ENCODE assay signal across 15 cellular contexts in genomic region chr6:2744778-2745177, GRCh38. TPM values are rescaled to one million over a fixed set of nuclear protein-coding genes. Genes with fewer than 3 reads are reported as not detected.
DNase-seq lines count a peak whose midpoint lies in the region; ATAC-seq and TF ChIP-seq lines count a peak whose summit lies in the region.
"Had no signal": no experiment of that assay in that cellular context is flagged by ENCODE, and none has a peak within 500 bp of the region (broad histone marks: within the 10 kb centered on the region; RNA-seq: fewer than 3 reads in every experiment).

No MANE protein-coding gene starts in this region.

- intact Hi-C loops in heart right ventricle (cut with DNase I), result loop anchor here in 3 of 10 donors (5.0 to 10.0 kb wide), 2 partner anchors 110 to 1147 kb away; no protein-coding TSS in a partner anchor
- intact Hi-C loops in left ventricle myocardium superior (cut with micrococcal nuclease), result no loop called here
- intact Hi-C loops in Panc1 (cut with micrococcal nuclease; ENCODE audit: unreplicated experiment), result loop anchor here (2.0 kb wide), 1 partner anchor 1148 kb away; no protein-coding TSS in a partner anchor
- intact Hi-C loops in gastrocnemius medialis (cut with DNase I; ENCODE audit: low total_unique reads), result loop anchor here (5.0 kb wide), 1 partner anchor 112 kb away; no protein-coding TSS in a partner anchor

- H3K27me3 ChIP-seq in heart right ventricle, result no peaks in the 10 kb centered on the region
- H3K27me3 ChIP-seq in Panc1 (ENCODE audit: control insufficient read depth, insufficient read depth, low read length), result no peaks in the 10 kb centered on the region
- no peaks in the 10 kb centered on the region for H3K27me3 ChIP-seq in right atrium auricular region
- H3K27me3 ChIP-seq in gastrocnemius medialis, result no peaks in the 10 kb centered on the region

- TF ChIP-seq CTCF in heart right ventricle (IDR thresholded peaks at IDR 0.05) (no peak), Panc1 (IDR thresholded peaks at IDR 0.05) (0 out of 2 replicates have a peak, but pooled peaks have one; percentile 25), right atrium auricular region (IDR thresholded peaks at IDR 0.05) (no peak), gastrocnemius medialis (IDR thresholded peaks at IDR 0.05 in 4 of 5, conservative IDR thresholded peaks at IDR 0.05 in 1 of 5) (no peak)

- DNase-seq in heart right ventricle (no peak), left ventricle myocardium superior (no peak), Panc1 (ENCODE audit: low read depth, low spot score) (no peak), right atrium auricular region (ENCODE audit: low spot score) (no peak), gastrocnemius medialis (no peak), GOT3 (lab: John Stamatoyannopoulos, UW) (no peak), DMS79 treated with DMSO at 0.1 percent for 48 hours (lab: John Stamatoyannopoulos, UW) (no peak), NCI-H1092 (lab: John Stamatoyannopoulos, UW) (no peak)
- DNase-seq: GDM1, NCI-H1417 treated with DMSO at 0.1 percent for 48 hours, NCI-H187 treated with DMSO at 0.1 percent for 48 hours, NCI-H226, OCI-M1 had no signal

- TF ChIP-seq POLR2A in gastrocnemius medialis (IDR thresholded peaks at IDR 0.05), result no peak

- H3K9me3 ChIP-seq in heart right ventricle (no peaks in the 10 kb centered on the region), Panc1 (ENCODE audit: control insufficient read depth, insufficient read depth, low read depth, low read length) (no peaks in the 10 kb centered on the region), right atrium auricular region (no peaks in the 10 kb centered on the region), gastrocnemius medialis (no peaks in the 10 kb centered on the region)
- H3K9me3 ChIP-seq: A549 had no signal

- H3K27ac ChIP-seq in heart right ventricle, result peak overlapping the region in 9 of 10 donors; percentile 43 to 85 (median 82)
- no peak overlapping the region for H3K27ac ChIP-seq in Panc1 (ENCODE audit: low read length)
- H3K27ac ChIP-seq in right atrium auricular region, result peak overlapping the region; percentile 70 to 85
- H3K27ac ChIP-seq in gastrocnemius medialis, result peak overlapping the region; percentile 38 to 76 (median 68)
- H3K27ac ChIP-seq: A549, RWPE1 had no signal

- in situ Hi-C loops in Panc1 (cut with HindIII; ENCODE audit: low pct_unique_long_range_greater_than_20kb, low sequenced_read_pairs), result no loop called here
- in situ Hi-C loops in gastrocnemius medialis (cut with MboI; ENCODE audit: low sequenced_read_pairs in 4 of 4), result loop anchor here in 1 of 4 donors (25.0 kb wide), 1 partner anchor 1157 kb away; no protein-coding TSS in a partner anchor

- peaks cover 0 to 34% (median 13%) of the 10 kb centered on the region in 9 donors for H3K4me1 ChIP-seq in heart right ventricle
- no peaks in the 10 kb centered on the region for H3K4me1 ChIP-seq in Panc1 (ENCODE audit: control insufficient read depth, insufficient read depth, low read length)
- H3K4me1 ChIP-seq in right atrium auricular region, result peaks cover 0 to 24% of the 10 kb centered on the region in 2 donors
- H3K4me1 ChIP-seq in gastrocnemius medialis, result peaks cover 32 to 33% of the 10 kb centered on the region in 2 donors
- H3K4me1 ChIP-seq: A549 had no signal

- no peaks in the 10 kb centered on the region for H3K36me3 ChIP-seq in heart right ventricle
- no peaks in the 10 kb centered on the region for H3K36me3 ChIP-seq in Panc1 (ENCODE audit: control insufficient read depth, insufficient read depth, low read length)
- H3K36me3 ChIP-seq in right atrium auricular region, result no peaks in the 10 kb centered on the region
- no peaks in the 10 kb centered on the region for H3K36me3 ChIP-seq in gastrocnemius medialis

- BruUV-seq in Panc1 (replicated peaks; lab: Mats Ljungman, UMichigan), result no TSS peak

- CTCF ChIA-PET in Panc1 (lab: Charles Lee), result no interaction called here

- ATAC-seq in heart right ventricle (no peak), left ventricle myocardium superior (no peak), Panc1 (no peak), gastrocnemius medialis (no peak)

- POLR2A ChIA-PET in Panc1 (lab: Charles Lee), result no interaction called here

- no peak overlapping the region for H3K4me3 ChIP-seq in heart right ventricle
- H3K4me3 ChIP-seq in Panc1 (ENCODE audit: low read depth in 2 of 2, low read length in 2 of 2), result no peak overlapping the region
- peak overlapping the region in 1 of 2 donors; percentile 36 for H3K4me3 ChIP-seq in right atrium auricular region
- peak overlapping the region in 3 of 4 donors; percentile 2 to 56 (median 21) for H3K4me3 ChIP-seq in gastrocnemius medialis
- H3K4me3 ChIP-seq: A549 had no signal

- WGBS in heart right ventricle, 2 donors, result 86 to 93% methylated on average over 8 of the region's 8 CpGs

RNA-seq across cellular contexts. Expression of gene MYLK4, which starts 5.9 kb away (rescaled TPM):
- total RNA-seq in heart right ventricle (1 to 10 TPM in 4 of 10 donors, under 1 TPM in 6; 0.42 to 2.5 (median 0.98) TPM), left ventricle myocardium superior (2.5 TPM), Panc1 (2021; ENCODE audit: unreplicated experiment) (0.85 TPM), right atrium auricular region (1 to 10 TPM; 1.0 to 3.6 TPM), gastrocnemius medialis (10 to 100 TPM in 3 of 4 donors, 1 to 10 TPM in 1; 2.4 to 46.7 (median 26.9) TPM)
- polyA plus RNA-seq in heart right ventricle, result under 1 TPM; 0.13 to 0.88 TPM
- polyA plus RNA-seq in Panc1 (2012; ENCODE audit: insufficient read length), result 0.30 TPM

RNA-seq across cellular contexts. Expression of gene WRNIP1, which starts 20.4 kb away (rescaled TPM):
- total RNA-seq in heart right ventricle, result 10 to 100 TPM; 29.7 to 41.7 (median 35.4) TPM
- polyA plus RNA-seq in heart right ventricle, result 10 to 100 TPM; 35.8 to 44.9 TPM
- 45.1 TPM for total RNA-seq in left ventricle myocardium superior
- 69.1 TPM for total RNA-seq in Panc1 (2021; ENCODE audit: unreplicated experiment)
- polyA plus RNA-seq in Panc1 (2012; ENCODE audit: insufficient read length), result 66.7 TPM
- 10 to 100 TPM; 51.9 to 53.5 TPM for total RNA-seq in right atrium auricular region
- total RNA-seq in gastrocnemius medialis, result 10 to 100 TPM; 51.9 to 66.0 (median 57.3) TPM

Comparison
In these comparisons a context has a peak if more than half of its experiments do, and no peak if none do; other contexts are left out.
1. H3K4me3 ChIP-seq: peak in gastrocnemius medialis (3 of 4); none in heart right ventricle (0 of 10) and Panc1 (0 of 2).